Comparison of ENCODE assay signal across 10 cellular contexts in the genomic region with DNA sequence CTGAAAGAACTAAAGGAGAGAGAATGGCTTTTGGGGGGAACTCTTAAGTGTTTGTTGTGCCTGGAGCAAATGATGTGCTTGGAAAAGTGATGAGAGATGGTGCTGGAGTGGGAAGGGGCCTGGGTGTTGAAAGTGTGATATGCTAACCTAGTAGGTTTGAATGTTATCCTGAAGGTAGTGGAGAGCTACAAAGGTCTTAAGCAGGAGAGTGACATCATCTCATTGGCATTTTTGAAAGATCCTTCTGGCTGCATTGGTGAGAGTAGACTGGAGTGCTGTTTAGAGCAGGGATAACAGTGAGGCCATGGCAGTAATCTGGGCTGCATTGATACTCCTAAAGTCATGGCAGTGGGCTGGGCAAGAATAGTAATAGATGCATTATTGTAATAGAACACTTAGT. TPM values are rescaled to one million over a fixed set of nuclear protein-coding genes. Genes with fewer than 3 reads are reported as not detected.
DNase-seq lines count a peak whose midpoint lies in the region; ATAC-seq, FAIRE-seq and TF ChIP-seq lines count a peak whose summit lies in the region.
"Had no signal": no experiment of that assay in that cellular context is flagged by ENCODE, and none has a peak within 500 bp of the region (broad histone marks: within the 10 kb centered on the region; RNA-seq: fewer than 3 reads in every experiment).

No MANE protein-coding gene starts in this region.

- POLR2A ChIA-PET in Caco-2 (lab: Charles Lee): no interaction called here

- H3K4me1 Mint-ChIP-seq in Caco-2 (ENCODE audit: low read depth, unreplicated experiment): peaks cover 46% of the 10 kb centered on the region

- FAIRE-seq in HTR-8/SVneo (lab: Jason Lieb, UNC) (peak; percentile 16), bronchial epithelial cell (lab: Jason Lieb, UNC) (no peak)

- H3K27me3 Mint-ChIP-seq in Caco-2 (ENCODE audit: insufficient read depth, unreplicated experiment): no peaks in the 10 kb centered on the region

- no TSS peak for BruUV-seq in Caco-2 (replicated peaks; lab: Mats Ljungman, UMichigan)

- peak in 1 of 2 experiments; percentile 30 for DNase-seq in Caco-2
- peak; percentile 35 for DNase-seq in HTR-8/SVneo (ENCODE audit: insufficient read length, low spot score)
- peak; percentile 40 for DNase-seq in bronchial epithelial cell (ENCODE audit: low read depth)
- DNase-seq in mesendoderm: peak; percentile 97
- no peak for DNase-seq in NCI-H1092 (lab: John Stamatoyannopoulos, UW)
- no peak for DNase-seq in ecto neural progenitor cell (ENCODE audit: low spot score)
- DNase-seq: caudate nucleus, NCI-H446 had no signal

- TF ChIP-seq CTCF in Caco-2 (IDR thresholded peaks at IDR 0.05; ENCODE audit: insufficient read depth in 1 of 2, low read depth in 1 of 2, low read length in 1 of 2, severe bottlenecking in 1 of 2, unreplicated experiment in 1 of 2): no peak
- TF ChIP-seq CTCF in bronchial epithelial cell (IDR thresholded peaks at IDR 0.05; ENCODE audit: insufficient read depth, low read length, severe bottlenecking): no peak

- no peak overlapping the region for H3K4ac ChIP-seq in mesendoderm (ENCODE audit: low read depth, low read length)

- H2AK5ac ChIP-seq in mesendoderm (ENCODE audit: low read length): no peak overlapping the region

- H3K23ac ChIP-seq in mesendoderm (ENCODE audit: low read length): no peak overlapping the region

- ATAC-seq in HG02678 (IDR thresholded peaks at IDR 0.05; ENCODE audit: unreplicated experiment) (no peak), GM21423 (IDR thresholded peaks at IDR 0.05; ENCODE audit: unreplicated experiment) (no peak)

- H3K18ac ChIP-seq in mesendoderm (ENCODE audit: low read length): no peak overlapping the region

- no peaks in the 10 kb centered on the region; the same call in 1 of the 2 replicates for H3K36me3 ChIP-seq in Caco-2 (ENCODE audit: control insufficient read depth, insufficient read depth, low read length)
- no peaks in the 10 kb centered on the region for H3K36me3 ChIP-seq in bronchial epithelial cell (ENCODE audit: control insufficient read depth, insufficient read depth, low read length)
- H3K36me3 ChIP-seq in mesendoderm (ENCODE audit: control insufficient read depth, insufficient read depth, low read length): no peaks in the 10 kb centered on the region

- H3K56ac ChIP-seq in mesendoderm (ENCODE audit: low read length): no peak overlapping the region

- H3K4me2 ChIP-seq in mesendoderm (ENCODE audit: low read length): no peak overlapping the region

- no peak overlapping the region for H4K8ac ChIP-seq in mesendoderm (ENCODE audit: low read depth, low read length)

- no peak overlapping the region for H3K27ac ChIP-seq in mesendoderm (ENCODE audit: low read depth, low read length)

- H3K4me3 ChIP-seq in Caco-2 (ENCODE audit: low read depth, low read length) (no peak overlapping the region), bronchial epithelial cell (ENCODE audit: low read depth, low read length) (no peak overlapping the region), mesendoderm (ENCODE audit: low read length) (no peak overlapping the region)

- peaks cover 33% of the 10 kb centered on the region for H3K4me1 ChIP-seq in Caco-2
- H3K4me1 ChIP-seq in mesendoderm (ENCODE audit: control insufficient read depth, low read depth, low read length): peaks cover 9% of the 10 kb centered on the region

- H3K27me3 ChIP-seq in Caco-2 (replicated peaks; ENCODE audit: control insufficient read depth, insufficient read depth, low read length) (no peaks in the 10 kb centered on the region), bronchial epithelial cell (ENCODE audit: control insufficient read depth, insufficient read depth, low read length) (no peaks in the 10 kb centered on the region), mesendoderm (ENCODE audit: insufficient read depth, low read length, poor library complexity) (no peaks in the 10 kb centered on the region)

- H2BK5ac ChIP-seq in mesendoderm (ENCODE audit: low read length): no peak overlapping the region

- no peaks in the 10 kb centered on the region for H3K9me3 Mint-ChIP-seq in Caco-2 (ENCODE audit: unreplicated experiment)

- no peaks in the 10 kb centered on the region for H3K79me2 ChIP-seq in mesendoderm (ENCODE audit: control insufficient read depth, insufficient read depth, low read length)

- H3K9me3 ChIP-seq in Caco-2: no peaks in the 10 kb centered on the region

- H2BK120ac ChIP-seq in mesendoderm (ENCODE audit: low read depth, low read length): no peak overlapping the region

- H2BK15ac ChIP-seq in mesendoderm (replicated peaks; ENCODE audit: low read depth): no peak overlapping the region

- H3K4me3 Mint-ChIP-seq in Caco-2 (ENCODE audit: unreplicated experiment): no peak overlapping the region

- CTCF ChIA-PET in Caco-2 (lab: Charles Lee): interaction anchor here (0.6 kb wide), 1 partner anchor 97 kb away, joined by 3 read pairs; no protein-coding TSS in a partner anchor

- H3K9ac ChIP-seq in mesendoderm (ENCODE audit: low read length): no peak overlapping the region

- intact Hi-C loops in Caco-2 (cut with micrococcal nuclease; ENCODE audit: unreplicated experiment): no loop called here

- peaks cover 30% of the 10 kb centered on the region for H3K36me3 Mint-ChIP-seq in Caco-2 (ENCODE audit: insufficient read depth, unreplicated experiment)

- H4K5ac ChIP-seq in mesendoderm (ENCODE audit: low read length): no peak overlapping the region

- H3K27ac Mint-ChIP-seq in Caco-2 (ENCODE audit: unreplicated experiment): peak overlapping the region; percentile 9

- no peaks in the 10 kb centered on the region for H3K79me1 ChIP-seq in mesendoderm (ENCODE audit: low read length)

RNA-seq across cellular contexts. Expression of a gene that starts 44.4 kb away (rescaled TPM):
- total RNA-seq in Caco-2 (2022) (56.5 and 58.9 TPM in 2 replicates), bronchial epithelial cell (23.4 and 25.3 TPM in 2 replicates)
- 10.9 TPM for polyA plus RNA-seq in mesendoderm (2013, experiment 1 of 2)
- 10.7 TPM for polyA plus RNA-seq in mesendoderm (2013, experiment 2 of 2)

Comparison
In these comparisons a context has a peak if more than half of its experiments do, and no peak if none do; other contexts are left out.
1. DNase-seq: peak in HTR-8/SVneo (single experiment), bronchial epithelial cell (single experiment) and mesendoderm (single experiment); none in NCI-H1092 (single experiment) and ecto neural progenitor cell (single experiment).